ENCODE assay signal across 8 cellular contexts in the genomic region with DNA sequence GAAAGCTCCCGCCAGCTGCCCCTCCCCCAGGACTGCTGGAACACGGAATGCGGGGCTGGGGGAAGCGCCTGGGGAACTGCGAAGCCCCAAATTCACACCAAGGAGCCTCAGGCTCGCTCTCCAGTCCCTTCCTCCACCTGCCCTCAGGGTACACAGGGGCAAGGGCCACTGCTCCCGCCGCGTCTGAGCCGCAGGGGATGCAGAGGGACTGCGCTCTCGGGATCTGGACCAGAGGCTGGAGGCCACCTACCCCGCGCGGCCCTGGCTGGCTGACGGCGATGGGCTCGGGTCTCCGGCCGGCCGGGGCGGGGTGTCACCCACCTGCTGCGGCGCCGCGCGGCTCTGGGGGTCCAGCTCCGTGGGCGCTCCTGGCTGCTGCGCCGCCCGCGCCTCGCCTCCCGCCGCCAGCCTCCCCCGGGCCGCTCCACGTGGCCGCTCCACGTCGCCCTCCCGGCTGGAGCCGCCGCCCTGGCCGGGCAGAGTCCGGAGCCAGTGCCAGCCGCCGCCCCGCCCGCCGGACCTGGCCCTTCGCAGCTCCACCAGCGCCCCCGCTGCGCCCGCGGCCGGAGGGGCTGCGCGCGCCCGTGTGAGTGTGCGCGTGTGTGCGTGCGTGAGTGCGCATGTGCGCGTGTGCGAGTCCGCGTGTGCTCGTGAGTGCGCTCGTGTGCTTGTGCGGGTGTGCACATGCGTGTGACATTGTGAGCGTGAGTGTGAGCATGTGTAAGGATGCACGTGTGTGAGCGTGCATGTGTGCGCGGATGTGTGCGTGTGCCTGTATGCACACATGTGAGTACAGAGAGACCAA.
DNase-seq lines count a peak whose midpoint lies in the region; ATAC-seq and TF ChIP-seq lines count a peak whose summit lies in the region.

CGREF1 (minus strand) TSS at position 604 of the 805 bp plus-strand sequence. CDS start 14,762 bp downstream, outside the sequence.

- TF ChIP-seq CTCF in RWPE2 (IDR thresholded peaks at IDR 0.05; ENCODE audit: poor library complexity, severe bottlenecking) (no peak), nephron (IDR thresholded peaks at IDR 0.05; ENCODE audit: unreplicated experiment in 3 of 3) (no peak)

- peak within 1 kb of the TSS; percentile 76 to 87 (median 80) for H3K4me3 Mint-ChIP-seq in nephron

- peak; percentile 18; the same call in 2 of the 3 replicates for ATAC-seq in RWPE2 (ENCODE audit: low read depth)
- no peak for ATAC-seq in HG03280 (IDR thresholded peaks at IDR 0.05; ENCODE audit: unreplicated experiment)
- ATAC-seq in GM19467 (IDR thresholded peaks at IDR 0.05; ENCODE audit: unreplicated experiment) = no peak
- ATAC-seq in HG02623 (IDR thresholded peaks at IDR 0.05; ENCODE audit: unreplicated experiment) = no peak

- H3K4me1 Mint-ChIP-seq in nephron = peaks cover 6% of the 10 kb centered on the region

- H3K27ac ChIP-seq in RWPE2 (ENCODE audit: poor library complexity, severe bottlenecking) = no peak within 1 kb of the TSS

- peaks cover 2% of the 10 kb centered on the region for H3K9me3 Mint-ChIP-seq in nephron

- no peaks in the 10 kb centered on the region for H3K4me1 ChIP-seq in RWPE2 (ENCODE audit: insufficient read depth, poor library complexity, severe bottlenecking)
- H3K4me1 ChIP-seq in endocrine pancreas (ENCODE audit: control insufficient read depth, insufficient read depth, low read length) = no peaks in the 10 kb centered on the region

- H3K27me3 Mint-ChIP-seq in nephron (ENCODE audit: low read depth) = peaks cover 77% of the 10 kb centered on the region

- no peak within 1 kb of the TSS for H3K9ac ChIP-seq in endocrine pancreas (ENCODE audit: control insufficient read depth, insufficient read depth, low read length)

- H3K27ac Mint-ChIP-seq in nephron = no peak within 1 kb of the TSS

- DNase-seq in SIG-M5 treated with dmso at 0.1 percent for 504 hours (lab: John Stamatoyannopoulos, UW; ENCODE audit: unreplicated experiment) (peak; percentile 26), SIG-M5 (lab: John Stamatoyannopoulos, UW) (no peak), RWPE2 (ENCODE audit: low spot score) (no peak)

- H3K36me3 ChIP-seq in RWPE2 (ENCODE audit: low read depth) (no peaks in the 10 kb centered on the region), endocrine pancreas (ENCODE audit: control insufficient read depth, insufficient read depth, low read length) (no peaks in the 10 kb centered on the region)

- peak within 1 kb of the TSS; percentile 45 for H3K4me3 ChIP-seq in RWPE2 (ENCODE audit: severe bottlenecking)
- peak within 1 kb of the TSS; percentile 19 for H3K4me3 ChIP-seq in endocrine pancreas (ENCODE audit: control insufficient read depth, insufficient read depth, low read length)

- no peaks in the 10 kb centered on the region for H3K36me3 Mint-ChIP-seq in nephron (ENCODE audit: low read depth)

- H3K27me3 ChIP-seq in RWPE2 (ENCODE audit: insufficient read depth, poor library complexity, severe bottlenecking) (no peaks in the 10 kb centered on the region), endocrine pancreas (ENCODE audit: control insufficient read depth, insufficient read depth, low read length) (peaks cover 3% of the 10 kb centered on the region)

- no peaks in the 10 kb centered on the region for H3K9me3 ChIP-seq in RWPE2 (ENCODE audit: severe bottlenecking)
- H3K9me3 ChIP-seq in endocrine pancreas (ENCODE audit: control insufficient read depth, low read length) = no peaks in the 10 kb centered on the region
